Comparison of ENCODE assay signal across 8 cellular contexts in genomic region chr14:74922752-74923401, GRCh38. TPM values are rescaled to one million over a fixed set of nuclear protein-coding genes. Genes with fewer than 3 reads are reported as not detected.
DNase-seq lines count a peak whose midpoint lies in the region; ATAC-seq and TF ChIP-seq lines count a peak whose summit lies in the region.

TSS of gene RPS6KL1 (minus strand) at chr14:74923260. CDS start at chr14:74921541, 1,719 bp downstream.

- in situ Hi-C loops in G401 (cut with HindIII; ENCODE audit: low sequenced_read_pairs) = no loop called here

- TF ChIP-seq CTCF in left ventricle myocardium inferior (IDR thresholded peaks at IDR 0.05; ENCODE audit: borderline replicate concordance) (no peak), upper lobe of left lung (IDR thresholded peaks at IDR 0.05) (peak in 1 of 6 experiments; percentile 9)

- no peak for TF ChIP-seq EP300 in upper lobe of left lung (IDR thresholded peaks at IDR 0.05)

- H3K4me1 Mint-ChIP-seq in T-cell = peaks cover 13 to 19% (median 15%) of the 10 kb centered on the region in 3 donors

- H3K27me3 ChIP-seq in left ventricle myocardium inferior (ENCODE audit: low read depth) = no peaks in the 10 kb centered on the region
- H3K27me3 ChIP-seq in upper lobe of left lung = no peaks in the 10 kb centered on the region

- peak within 1 kb of the TSS; percentile 66 to 76 (median 72) for H3K4me3 Mint-ChIP-seq in T-cell

- 15 to 41% methylated on average over 3 to 30 of the region's 51 CpGs for WGBS in upper lobe of left lung, 2 donors

- CTCF ChIA-PET in T-cell (lab: Charles Lee) = interaction anchor here (0.6 to 1.5 kb wide), 9 partner anchors 17 to 305 kb away, joined by 3 to 10 read pairs (median 3); no protein-coding TSS in a partner anchor

- peak within 1 kb of the TSS; percentile 80 for H3K27ac ChIP-seq in left ventricle myocardium inferior (replicated peaks)
- H3K27ac ChIP-seq in upper lobe of left lung = peak within 1 kb of the TSS in 2 of 4 donors; percentile 17 to 75

- H3K27ac Mint-ChIP-seq in T-cell = peak within 1 kb of the TSS in 1 of 2 donors; percentile 43

- peak in 1 of 4 donors; percentile 12 for TF ChIP-seq POLR2A in upper lobe of left lung (IDR thresholded peaks at IDR 0.05)

- H3K36me3 ChIP-seq in left ventricle myocardium inferior (no peaks in the 10 kb centered on the region), upper lobe of left lung (no peaks in the 10 kb centered on the region)

- ATAC-seq in HG02571 (IDR thresholded peaks at IDR 0.05; ENCODE audit: unreplicated experiment) = peak; percentile 86
- ATAC-seq in T-cell (replicated peaks in 1 of 4) = peak; percentile 98 to 99 (median 98)
- peak; percentile 90 to 96 for ATAC-seq in upper lobe of left lung (ENCODE audit: low FRiP score in 2 of 2)

- POLR2A ChIA-PET in T-cell (lab: Charles Lee) = interaction anchor here in 1 of 2 donors (0.6 to 1.6 kb wide), 3 partner anchors 40 to 1208 kb away, joined by 5 read pairs; partner anchors contain the start of gene PNMA1

- H3K4me1 ChIP-seq in left ventricle myocardium inferior = peaks cover 29% of the 10 kb centered on the region
- peaks cover 9 to 20% (median 11%) of the 10 kb centered on the region in 4 donors for H3K4me1 ChIP-seq in upper lobe of left lung

- DNase-seq in G401 (ENCODE audit: low spot score) (peak; percentile 96), NCI-H1417 (lab: John Stamatoyannopoulos, UW) (peak; percentile 90 to 94 (median 92)), T-cell (peak; percentile 22 to 80 (median 58)), amygdala (lab: John Stamatoyannopoulos, UW) (peak in 53 of 56 donors; percentile 40 to 96 (median 75)), left ventricle myocardium inferior (peak; percentile 85), posterior vena cava (ENCODE audit: low spot score) (peak; percentile 95), upper lobe of left lung (peak; percentile 88 to 95)

- H3K27me3 Mint-ChIP-seq in T-cell = peaks cover 3 to 7% of the 10 kb centered on the region in 2 donors

- peak within 1 kb of the TSS; percentile 84 for H3K4me3 ChIP-seq in left ventricle myocardium inferior
- H3K4me3 ChIP-seq in upper lobe of left lung = peak within 1 kb of the TSS; percentile 56 to 66 (median 62)

- H3K9me3 Mint-ChIP-seq in T-cell = no peaks in the 10 kb centered on the region

- H3K36me3 Mint-ChIP-seq in T-cell = no peaks in the 10 kb centered on the region

- intact Hi-C loops in left ventricle myocardium inferior (cut with micrococcal nuclease) (no loop called here), posterior vena cava (cut with DNase I) (no loop called here)

- H3K9me3 ChIP-seq in left ventricle myocardium inferior (replicated peaks) (no peaks in the 10 kb centered on the region), upper lobe of left lung (no peaks in the 10 kb centered on the region)

RNA-seq across cellular contexts. Expression of gene RPS6KL1, which starts in this region (rescaled TPM):
- 31.0 and 33.7 TPM in 2 replicates for total RNA-seq in G401 (2014; rRNA removed; shearing (Covaris generic))
- 10 to 100 TPM in 1 of 5 donors, 1 to 10 TPM in 4; 3.2 to 15.3 (median 6.2) TPM for total RNA-seq in T-cell
- 20.5 TPM for total RNA-seq in left ventricle myocardium inferior
- 10 to 100 TPM in 1 of 2 donors, 1 to 10 TPM in 1; 9.6 to 17.0 TPM for total RNA-seq in posterior vena cava
- 10 to 100 TPM in 2 of 6 donors, 1 to 10 TPM in 4; 3.4 to 29.3 (median 7.3) TPM for total RNA-seq in upper lobe of left lung
